ENCODE assay signal across 15 cellular contexts in genomic region chr12:129776977-129777667, GRCh38.
"Had no signal": no experiment of that assay in that cellular context is flagged by ENCODE, and none has a peak within 500 bp of the region (broad histone marks: within the 10 kb centered on the region; RNA-seq: fewer than 3 reads in every experiment).

No MANE protein-coding gene starts in this region.

- H3K27ac Mint-ChIP-seq: activated naive CD8-positive, alpha-beta T cell treated with anti-CD3 and anti-CD28 coated beads, Interleukin-2, amount 50 U/mL, for 24 hours; activated T-helper 1 cell treated with anti-CD3 and anti-CD28 coated beads, Interleukin-12 subunit alpha, Interleukin-12 subunit beta, Interleukin-2, Interleukin-4 antibody, amounts not matched to agents 30 ng/mL and 10 ng/mL and 1 ng/mL, durations not matched to agents 14 hours and 24 hours and 36 hours; naive thymus-derived CD8-positive, alpha-beta T cell; stimulated activated effector memory CD8-positive, alpha-beta T cell treated with anti-CD3 and anti-CD28 coated beads, Interleukin-12 subunit alpha, Interleukin-12 subunit beta, amount 100 ng/mL, for 72 hours had no signal

- H3K4me3 Mint-ChIP-seq: activated naive CD8-positive, alpha-beta T cell treated with anti-CD3 and anti-CD28 coated beads, Interleukin-2, amount 50 U/mL, for 24 hours; activated T-helper 1 cell treated with anti-CD3 and anti-CD28 coated beads, Interleukin-12 subunit alpha, Interleukin-12 subunit beta, Interleukin-2, Interleukin-4 antibody, amounts not matched to agents 30 ng/mL and 10 ng/mL and 1 ng/mL, durations not matched to agents 14 hours and 24 hours and 36 hours; naive thymus-derived CD8-positive, alpha-beta T cell; stimulated activated effector memory CD8-positive, alpha-beta T cell treated with anti-CD3 and anti-CD28 coated beads, Interleukin-12 subunit alpha, Interleukin-12 subunit beta, amount 100 ng/mL, for 72 hours had no signal

- DNase-seq: activated CD4-positive, alpha-beta T cell treated with anti-CD3 and anti-CD28 coated beads for 48 hours; activated naive CD4-positive, alpha-beta T cell treated with Interleukin-2 at 50 U/mL for 16 hours; activated naive CD8-positive, alpha-beta T cell treated with anti-CD3 and anti-CD28 coated beads, Interleukin-2, amount 50 U/mL, for 24 hours; caudate nucleus; colonic mucosa; heart right ventricle; islet precursor cell; mucosa of descending colon; naive thymus-derived CD8-positive, alpha-beta T cell; posterior cingulate gyrus; right cardiac atrium; tibial artery had no signal

- H3K4me1 Mint-ChIP-seq: activated naive CD8-positive, alpha-beta T cell treated with anti-CD3 and anti-CD28 coated beads, Interleukin-2, amount 50 U/mL, for 24 hours; stimulated activated effector memory CD8-positive, alpha-beta T cell treated with anti-CD3 and anti-CD28 coated beads, Interleukin-12 subunit alpha, Interleukin-12 subunit beta, amount 100 ng/mL, for 72 hours had no signal

- ATAC-seq: activated naive CD8-positive, alpha-beta T cell treated with anti-CD3 and anti-CD28 coated beads, Interleukin-2, amount 50 U/mL, for 24 hours; heart right ventricle; left lobe of liver; mucosa of descending colon; naive thymus-derived CD8-positive, alpha-beta T cell; right cardiac atrium; stimulated activated effector memory CD8-positive, alpha-beta T cell treated with anti-CD3 and anti-CD28 coated beads, Interleukin-12 subunit alpha, Interleukin-12 subunit beta, amount 100 ng/mL, for 72 hours had no signal

- H3K27me3 Mint-ChIP-seq: activated naive CD8-positive, alpha-beta T cell treated with anti-CD3 and anti-CD28 coated beads, Interleukin-2, amount 50 U/mL, for 24 hours had no signal

- H3K36me3 Mint-ChIP-seq: stimulated activated effector memory CD8-positive, alpha-beta T cell treated with anti-CD3 and anti-CD28 coated beads, Interleukin-12 subunit alpha, Interleukin-12 subunit beta, amount 100 ng/mL, for 72 hours had no signal
